Comparison of ENCODE assay signal across 9 cellular contexts in the genomic region with DNA sequence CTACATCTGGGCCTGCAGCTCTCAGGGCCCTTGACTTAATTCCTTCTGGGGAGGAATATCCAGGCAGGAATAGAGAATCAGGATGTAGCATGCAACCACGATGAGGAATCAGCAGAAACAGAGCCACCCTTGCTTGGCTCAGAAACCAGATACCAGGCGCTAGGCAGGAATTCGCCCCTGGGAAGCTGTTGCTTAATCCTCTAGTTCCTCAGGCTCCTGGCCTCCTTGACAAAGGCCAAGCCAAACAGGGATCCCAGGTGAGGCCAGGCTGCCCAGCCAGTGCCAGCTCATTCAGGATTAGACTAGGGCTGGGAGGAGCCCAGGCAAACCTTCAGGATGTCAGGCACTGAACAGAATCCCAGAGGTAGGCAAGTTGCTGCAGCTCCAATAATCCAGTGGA. TPM values are rescaled to one million over a fixed set of nuclear protein-coding genes. Genes with fewer than 3 reads are reported as not detected.
DNase-seq lines count a peak whose midpoint lies in the region; ATAC-seq and TF ChIP-seq lines count a peak whose summit lies in the region.
"Had no signal": no experiment of that assay in that cellular context is flagged by ENCODE, and none has a peak within 500 bp of the region (broad histone marks: within the 10 kb centered on the region; RNA-seq: fewer than 3 reads in every experiment).

No MANE protein-coding gene starts in this region.

- TF ChIP-seq POLR2A in body of pancreas (IDR thresholded peaks at IDR 0.05) = peak in 1 of 3 donors; percentile 11
- TF ChIP-seq POLR2A in thyroid gland (IDR thresholded peaks at IDR 0.05) = no peak

- peaks cover 32% of the 10 kb centered on the region for H3K4me1 ChIP-seq in body of pancreas
- H3K4me1 ChIP-seq in thyroid gland = peaks cover 4 to 15% of the 10 kb centered on the region in 2 donors

- WGBS in body of pancreas, 2 donors = 13 to 14% methylated on average over 1 to 3 of the region's 3 CpGs
- 84 to 95% methylated on average over 3 of the region's 3 CpGs for WGBS in thyroid gland, 2 donors

- TF ChIP-seq CTCF in body of pancreas (IDR thresholded peaks at IDR 0.05) (no peak), kidney epithelial cell (IDR thresholded peaks at IDR 0.05; ENCODE audit: insufficient read depth, low read length, poor library complexity, severe bottlenecking) (no peak), thyroid gland (IDR thresholded peaks at IDR 0.05) (no peak)

- ATAC-seq in body of pancreas = peak; percentile 91
- no peak for ATAC-seq in GM18870 (IDR thresholded peaks at IDR 0.05; ENCODE audit: unreplicated experiment)

- DNase-seq in HT-29 (ENCODE audit: low spot score) = peak; percentile 53
- DNase-seq in body of pancreas = peak; percentile 79 to 91 (median 86)
- DNase-seq in kidney epithelial cell (ENCODE audit: low read depth) = peak; percentile 34
- peak; percentile 22 to 41 for DNase-seq in thyroid gland
- DNase-seq in KG1 (lab: John Stamatoyannopoulos, UW) = no peak
- DNase-seq in iPS-NIHi11 (ENCODE audit: low spot score) = no peak
- DNase-seq: activated naive CD4-positive, alpha-beta T cell treated with anti-CD3 and anti-CD28 coated beads for 36 hours; NCI-H1105 had no signal

- H3K4me3 ChIP-seq in body of pancreas = no peak overlapping the region
- H3K4me3 ChIP-seq in kidney epithelial cell (ENCODE audit: low read depth, low read length) = no peak overlapping the region
- no peak overlapping the region for H3K4me3 ChIP-seq in thyroid gland (replicated peaks in 1 of 3)

- H3K36me3 ChIP-seq in body of pancreas (replicated peaks in 1 of 2; ENCODE audit: insufficient read depth in 1 of 2, low read depth in 2 of 2) (no peaks in the 10 kb centered on the region), kidney epithelial cell (ENCODE audit: control insufficient read depth, insufficient read depth, low read length) (no peaks in the 10 kb centered on the region), thyroid gland (no peaks in the 10 kb centered on the region)

- peak overlapping the region; percentile 64 to 85 (median 82) for H3K27ac ChIP-seq in body of pancreas
- peak overlapping the region in 2 of 3 donors; percentile 3 to 57 for H3K27ac ChIP-seq in thyroid gland

- intact Hi-C loops in body of pancreas (cut with DNase I) (no loop called here), thyroid gland (cut with DNase I) (no loop called here)

- H3K27me3 ChIP-seq in body of pancreas (no peaks in the 10 kb centered on the region), kidney epithelial cell (ENCODE audit: control insufficient read depth, insufficient read depth, low read length) (no peaks in the 10 kb centered on the region), thyroid gland (no peaks in the 10 kb centered on the region)

- H3K9me3 ChIP-seq in body of pancreas (no peaks in the 10 kb centered on the region), thyroid gland (no peaks in the 10 kb centered on the region)

RNA-seq across cellular contexts. Expression of a gene that starts 48.2 kb away (rescaled TPM):
- 203 and 235 TPM in 2 replicates for total RNA-seq in HT-29 (2014; rRNA removed; shearing (Covaris generic))
- total RNA-seq in body of pancreas (10 to 100 TPM; 82.7 to 83.3 TPM), kidney epithelial cell (85.5 and 88.5 TPM in 2 replicates), thyroid gland (100 to 1,000 TPM; 106 to 125 (median 115) TPM)

Comparison
In these comparisons a context has a peak if more than half of its experiments do, and no peak if none do; other contexts are left out.
1. DNase-seq: peak in HT-29 (single experiment), body of pancreas (4 of 4), kidney epithelial cell (single experiment) and thyroid gland (2 of 2); none in KG1 (single experiment) and iPS-NIHi11 (single experiment).